Comparison of ENCODE assay signal across 25 cellular contexts in genomic region chr9:120486835-120487234, GRCh38.
"Had no signal": no experiment of that assay in that cellular context is flagged by ENCODE, and none has a peak within 500 bp of the region (broad histone marks: within the 10 kb centered on the region; RNA-seq: fewer than 3 reads in every experiment).

No MANE protein-coding gene starts in this region.

- H3K27ac ChIP-seq: cardiac muscle cell, SJSA1, WERI-Rb-1 had no signal

- H3K4me2 ChIP-seq: SK-N-SH had no signal

- DNase-seq: activated CD4-positive, alpha-beta T cell treated with anti-CD3 and anti-CD28 coated beads, Interleukin-2, amount 10 ng/mL, durations not matched to agents 24 days and 14 days; activated CD4-positive, alpha-beta T cell treated with anti-CD3 and anti-CD28 coated beads, Interleukin-2, amount 50 U/mL, for 4 hours; activated CD8-positive, alpha-beta T cell treated with anti-CD3 and anti-CD28 coated beads for 36 hours; activated gamma-delta T cell; activated naive CD4-positive, alpha-beta T cell treated with Interleukin-2 at 50 U/mL for 16 hours; activated naive CD8-positive, alpha-beta T cell treated with anti-CD3 and anti-CD28 coated beads, Interleukin-2, amount 10 ng/mL, durations not matched to agents 7 days and 5 days; activated T-cell treated with anti-CD3 and anti-CD28 coated beads, Interleukin-2, amount 50 U/mL, for 24 hours; amygdala; Karpas-422; MG63; NCI-H1048; NCI-H1436; NCI-H1694; NCI-H1930; NCI-H2081 treated with DMSO at 0.1 percent for 48 hours; NCI-H524 treated with DMSO at 0.1 percent for 48 hours; SK-N-SH; T-cell; T-helper 17 cell; T-helper 9 cell; WERI-Rb-1 had no signal

- H3K27me3 ChIP-seq: ascending aorta, cardiac muscle cell, MG63, SJSA1 had no signal

- H3K9me2 ChIP-seq: SK-N-SH had no signal

- H3K4me3 ChIP-seq: ascending aorta, cardiac muscle cell, MG63, SJSA1 had no signal

- ATAC-seq: activated CD8-positive, alpha-beta T cell treated with anti-CD3 and anti-CD28 coated beads for 36 hours; Panc1; T-cell; T-helper 17 cell had no signal

- H3K9me3 ChIP-seq: ascending aorta, MG63, SJSA1, SK-N-SH had no signal

- H3K9ac ChIP-seq: SK-N-SH had no signal

- H3K4me1 ChIP-seq: ascending aorta, SJSA1 had no signal
